In the genomic region with DNA sequence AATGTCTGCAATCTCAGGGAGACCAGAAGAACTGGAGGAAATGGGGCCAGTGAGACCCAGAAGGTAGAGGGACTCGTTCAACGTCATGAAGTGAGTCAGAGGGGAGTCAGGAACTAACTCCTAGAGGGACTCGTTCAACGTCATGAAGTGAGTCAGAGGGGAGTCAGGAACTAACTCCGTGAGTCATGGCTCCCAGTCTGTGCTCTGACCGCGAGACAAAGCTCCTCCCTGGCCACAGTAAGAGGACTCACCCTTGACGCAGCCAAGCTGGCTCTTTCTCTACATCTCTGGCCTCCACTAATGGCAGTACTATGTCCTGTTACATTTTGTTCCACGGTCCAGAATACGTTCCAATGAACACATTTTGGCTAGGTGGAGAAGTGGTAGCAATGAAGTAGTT, we compare ENCODE assay signal across 10 cellular contexts.
DNase-seq lines count a peak whose midpoint lies in the region; ATAC-seq and TF ChIP-seq lines count a peak whose summit lies in the region.
"Had no signal": no experiment of that assay in that cellular context is flagged by ENCODE, and none has a peak within 500 bp of the region (broad histone marks: within the 10 kb centered on the region; RNA-seq: fewer than 3 reads in every experiment).

No MANE protein-coding gene starts in this region.

- peak; percentile 23 for ATAC-seq in activated CD4-positive, alpha-beta T cell treated with anti-CD3 and anti-CD28 coated beads for 36 hours

- H3K4me1 Mint-ChIP-seq in activated CD4-positive, alpha-beta T cell treated with anti-CD3 and anti-CD28 coated beads for 36 hours = no peaks in the 10 kb centered on the region
- peaks cover 9% of the 10 kb centered on the region for H3K4me1 Mint-ChIP-seq in type B pancreatic cell (ENCODE audit: unreplicated experiment)

- peaks cover 2% of the 10 kb centered on the region for H3K9me3 Mint-ChIP-seq in activated CD4-positive, alpha-beta T cell treated with anti-CD3 and anti-CD28 coated beads for 36 hours (ENCODE audit: low read depth)
- H3K9me3 Mint-ChIP-seq in type B pancreatic cell = no peaks in the 10 kb centered on the region

- no peak overlapping the region for H3K27ac Mint-ChIP-seq in activated CD4-positive, alpha-beta T cell treated with anti-CD3 and anti-CD28 coated beads for 36 hours
- H3K27ac Mint-ChIP-seq in type B pancreatic cell = no peak overlapping the region

- POLR2A ChIA-PET in activated CD4-positive, alpha-beta T cell treated with anti-CD3 and anti-CD28 coated beads for 36 hours (lab: Charles Lee) = no interaction called here

- CTCF ChIA-PET in activated CD4-positive, alpha-beta T cell treated with anti-CD3 and anti-CD28 coated beads for 36 hours (lab: Charles Lee) = no interaction called here

- H3K27me3 Mint-ChIP-seq in activated CD4-positive, alpha-beta T cell treated with anti-CD3 and anti-CD28 coated beads for 36 hours = no peaks in the 10 kb centered on the region
- H3K27me3 Mint-ChIP-seq in type B pancreatic cell = peaks cover 9% of the 10 kb centered on the region

- no peak for TF ChIP-seq CTCF in type B pancreatic cell (conservative IDR thresholded peaks at IDR 0.05)

- no peaks in the 10 kb centered on the region for H3K36me3 Mint-ChIP-seq in activated CD4-positive, alpha-beta T cell treated with anti-CD3 and anti-CD28 coated beads for 36 hours (ENCODE audit: low read depth)
- H3K36me3 Mint-ChIP-seq in type B pancreatic cell = no peaks in the 10 kb centered on the region

- no peak overlapping the region for H3K4me3 Mint-ChIP-seq in activated CD4-positive, alpha-beta T cell treated with anti-CD3 and anti-CD28 coated beads for 36 hours
- no peak overlapping the region for H3K4me3 Mint-ChIP-seq in type B pancreatic cell

- peak; percentile 4 for DNase-seq in activated CD4-positive, alpha-beta T cell treated with anti-CD3 and anti-CD28 coated beads for 36 hours
- DNase-seq in activated CD4-positive, alpha-beta T cell treated with anti-CD3 and anti-CD28 coated beads, Interleukin-2, amount 50 U/mL, for 1 hour = no peak
- DNase-seq in RPMI7951 (ENCODE audit: low read depth) (peak; percentile 98), fibroblast of gingiva (ENCODE audit: low read depth) (peak; percentile 90), smooth muscle cell of the brain vasculature (ENCODE audit: low read depth, low spot score) (peak; percentile 77), CD1c-positive myeloid dendritic cell (ENCODE audit: extremely low spot score) (no peak), midbrain (lab: John Stamatoyannopoulos, UW) (no peak), type B pancreatic cell (ENCODE audit: extremely low spot score, unreplicated experiment) (no peak)
- DNase-seq: NCI-H187 treated with DMSO at 0.1 percent for 48 hours, psoas muscle had no signal

- intact Hi-C loops in activated CD4-positive, alpha-beta T cell treated with anti-CD3 and anti-CD28 coated beads for 36 hours (cut with DNase I, micrococcal nuclease) = no loop called here

Comparison
In these comparisons a context has a peak if more than half of its experiments do, and no peak if none do; other contexts are left out.
1. DNase-seq: peak in activated CD4-positive, alpha-beta T cell treated with anti-CD3 and anti-CD28 coated beads for 36 hours (single experiment), RPMI7951 (single experiment), fibroblast of gingiva (single experiment) and smooth muscle cell of the brain vasculature (single experiment); none in activated CD4-positive, alpha-beta T cell treated with anti-CD3 and anti-CD28 coated beads, Interleukin-2, amount 50 U/mL, for 1 hour (single experiment), CD1c-positive myeloid dendritic cell (single experiment), midbrain (single experiment) and type B pancreatic cell (single experiment).